ENCODE assay signal across 19 cellular contexts in the genomic region with DNA sequence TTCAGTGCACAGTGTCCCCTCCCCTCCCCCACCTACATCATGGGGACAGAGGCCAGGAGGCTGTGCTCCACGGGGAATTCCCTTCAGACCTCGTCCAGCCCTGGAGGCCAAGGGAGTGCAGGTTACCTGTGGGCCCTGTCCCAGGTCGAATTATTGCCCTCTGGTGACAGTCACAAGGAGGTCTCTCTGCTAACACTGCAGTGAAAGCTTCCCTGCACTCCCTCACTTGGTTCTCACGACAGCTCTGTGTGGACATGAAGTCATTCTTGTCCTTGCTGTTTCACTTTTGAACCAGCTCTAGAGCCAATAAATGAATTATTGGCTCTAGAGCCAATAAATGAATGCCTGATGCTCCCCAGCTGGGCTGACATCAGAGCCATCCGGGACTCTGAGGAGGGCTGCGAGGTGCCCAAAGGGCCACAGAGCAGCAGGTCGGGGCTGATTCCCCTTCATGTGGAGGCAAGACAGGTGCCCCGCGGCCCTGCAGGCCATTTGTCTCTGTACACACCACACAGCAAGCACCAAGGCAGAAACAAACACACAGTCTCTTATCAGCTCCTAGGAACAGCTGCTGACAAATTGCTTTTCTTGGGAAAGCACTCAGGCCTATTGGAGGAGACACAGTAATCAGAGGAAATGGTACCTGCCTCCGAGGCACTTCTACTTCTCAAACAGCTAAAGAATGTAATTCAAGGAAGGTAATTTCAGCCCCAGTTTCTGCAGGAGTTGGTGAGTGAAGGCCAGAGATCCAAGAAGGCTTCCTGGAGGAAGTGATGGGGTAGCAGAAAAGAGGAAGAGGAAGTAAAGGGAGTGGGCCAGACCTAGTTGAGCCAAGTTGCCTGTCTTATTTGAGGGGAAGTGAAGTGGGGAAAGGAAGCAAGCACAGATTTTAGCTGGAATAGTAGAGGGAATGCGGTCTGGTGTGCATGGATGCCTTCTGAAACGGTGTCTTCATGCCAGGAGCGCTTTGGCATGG. TPM values are rescaled to one million over a fixed set of nuclear protein-coding genes. Genes with fewer than 3 reads are reported as not detected.
DNase-seq lines count a peak whose midpoint lies in the region; ATAC-seq and TF ChIP-seq lines count a peak whose summit lies in the region.
"Had no signal": no experiment of that assay in that cellular context is flagged by ENCODE, and none has a peak within 500 bp of the region (broad histone marks: within the 10 kb centered on the region; RNA-seq: fewer than 3 reads in every experiment).

No MANE protein-coding gene starts in this region.

- no peak overlapping the region for H3K4me3 Mint-ChIP-seq in HFFc6
- H3K4me3 Mint-ChIP-seq: activated CD4-positive, alpha-beta memory T cell treated with anti-CD3 and anti-CD28 coated beads for 36 hours; dendritic cell treated with granulocyte-macrophage colony-stimulating factor and Interleukin-4, amounts not matched to agents 40 ng/mL and 50 ng/mL, for 4 days had no signal

- peak; percentile 75 for ATAC-seq in left ventricle myocardium superior
- peak; percentile 33 for ATAC-seq in omental fat pad (ENCODE audit: low FRiP score)
- ATAC-seq in GM18517 (IDR thresholded peaks at IDR 0.05; ENCODE audit: unreplicated experiment), result no peak
- no peak for ATAC-seq in HG02870 (IDR thresholded peaks at IDR 0.05; ENCODE audit: unreplicated experiment)
- ATAC-seq: psoas muscle had no signal

- H3K36me3 Mint-ChIP-seq in HFFc6 (ENCODE audit: low read depth), result no peaks in the 10 kb centered on the region; the same call in 1 of the 2 replicates
- H3K36me3 Mint-ChIP-seq: activated CD4-positive, alpha-beta memory T cell treated with anti-CD3 and anti-CD28 coated beads for 36 hours had no signal

- H3K9me3 Mint-ChIP-seq in HFFc6, result peaks cover 40% of the 10 kb centered on the region
- H3K9me3 Mint-ChIP-seq: activated CD4-positive, alpha-beta memory T cell treated with anti-CD3 and anti-CD28 coated beads for 36 hours; dendritic cell treated with granulocyte-macrophage colony-stimulating factor and Interleukin-4, amounts not matched to agents 40 ng/mL and 50 ng/mL, for 4 days had no signal

- no peak for TF ChIP-seq CTCF in omental fat pad (IDR thresholded peaks at IDR 0.05)
- no peak for TF ChIP-seq CTCF in HFFc6 (IDR thresholded peaks at IDR 0.05)

- H3K27me3 Mint-ChIP-seq in HFFc6 (ENCODE audit: insufficient read depth), result no peaks in the 10 kb centered on the region

- intact Hi-C loops in left ventricle myocardium superior (cut with micrococcal nuclease), result no loop called here

- no peaks in the 10 kb centered on the region for H3K4me1 Mint-ChIP-seq in HFFc6 (ENCODE audit: low read depth)

- DNase-seq in ELF-1 (ENCODE audit: low read depth, low spot score), result peak; percentile 91
- peak; percentile 37 for DNase-seq in NCI-H146 (lab: John Stamatoyannopoulos, UW)
- DNase-seq in left ventricle myocardium superior, result no peak
- no peak for DNase-seq in omental fat pad (ENCODE audit: low spot score)
- no peak for DNase-seq in HFFc6
- DNase-seq in cerebellum (ENCODE audit: low spot score), result no peak
- DNase-seq: activated CD4-positive, alpha-beta memory T cell treated with anti-CD3 and anti-CD28 coated beads for 36 hours; activated effector memory CD4-positive, alpha-beta T cell treated with anti-CD3 and anti-CD28 coated beads, Interleukin-2, amount 50 U/mL, for 16 hours; DND-41; NCI-H187 treated with DMSO at 0.1 percent for 48 hours; NCI-H526 treated with DMSO at 0.1 percent for 48 hours; psoas muscle; transverse colon had no signal

- H3K27ac Mint-ChIP-seq in HFFc6, result no peak overlapping the region
- H3K27ac Mint-ChIP-seq: activated CD4-positive, alpha-beta memory T cell treated with anti-CD3 and anti-CD28 coated beads for 36 hours; dendritic cell treated with granulocyte-macrophage colony-stimulating factor and Interleukin-4, amounts not matched to agents 40 ng/mL and 50 ng/mL, for 4 days had no signal

RNA-seq across cellular contexts. Expression of a gene that starts 27.5 kb away (rescaled TPM):
- total RNA-seq in left ventricle myocardium superior (not detected), omental fat pad (not detected), cerebellum (not detected)
- total RNA-seq in HFFc6 (2021; fragmentation: NEBNext Ultra II Directional; extraction: Animal tissue kit (Norgen Biotek cat#: 25700)), result not detected
- total RNA-seq: activated CD4-positive, alpha-beta memory T cell treated with anti-CD3 and anti-CD28 coated beads for 36 hours; astrocyte; fibroblast of lung; mesenteric fat pad; psoas muscle; transverse colon had no signal

Comparison
In these comparisons a context has a peak if more than half of its experiments do, and no peak if none do; other contexts are left out.
1. DNase-seq: peak in ELF-1 (single experiment) and NCI-H146 (single experiment); none in left ventricle myocardium superior (single experiment), omental fat pad (single experiment), HFFc6 (single experiment) and cerebellum (single experiment).
2. ATAC-seq: peak in left ventricle myocardium superior (single experiment) and omental fat pad (single experiment); none in GM18517 (single experiment) and HG02870 (single experiment).